Comparison of ENCODE assay signal across 15 cellular contexts in the genomic region with DNA sequence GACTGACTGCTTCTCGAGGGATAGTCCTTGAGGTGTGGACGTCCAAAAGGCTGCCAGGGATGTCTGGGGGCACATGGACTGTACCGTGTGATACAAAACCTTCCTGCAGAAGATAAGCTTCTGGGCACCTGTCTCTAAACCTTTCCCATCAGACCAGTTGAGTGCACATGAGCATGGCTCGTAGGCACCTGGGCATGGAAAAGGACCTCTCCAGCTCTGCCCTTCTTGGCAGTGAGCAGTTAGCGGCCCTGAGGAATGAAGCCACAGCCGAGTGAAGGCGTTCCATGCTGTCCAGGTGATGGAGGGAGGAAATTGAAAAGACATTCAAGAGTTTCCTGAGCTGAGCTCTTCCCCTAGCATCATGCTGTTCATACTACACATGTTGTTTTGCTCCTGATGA.
DNase-seq lines count a peak whose midpoint lies in the region; ATAC-seq and TF ChIP-seq lines count a peak whose summit lies in the region.
"Had no signal": no experiment of that assay in that cellular context is flagged by ENCODE, and none has a peak within 500 bp of the region (broad histone marks: within the 10 kb centered on the region; RNA-seq: fewer than 3 reads in every experiment).

No MANE protein-coding gene starts in this region.

- H3K27me3 ChIP-seq in Karpas-422 (ENCODE audit: low read length) = no peaks in the 10 kb centered on the region

- H3K4me3 Mint-ChIP-seq in osteocyte (ENCODE audit: unreplicated experiment) = no peak overlapping the region
- H3K4me3 Mint-ChIP-seq: CD4-positive, CD25-positive, alpha-beta regulatory T cell; CD8-positive, alpha-beta memory T cell had no signal

- no peak overlapping the region for H2AFZ ChIP-seq in Karpas-422 (ENCODE audit: low read length)
- H2AFZ ChIP-seq: GM23248 had no signal

- ATAC-seq in stimulated activated naive CD8-positive, alpha-beta T cell treated with anti-CD3 and anti-CD28 coated beads, Interleukin-15, Interleukin-2, amounts not matched to agents 100 U/mL and 50 U/mL, for 24 hours = no peak

- peak; percentile 87 for DNase-seq in DMS79 (lab: John Stamatoyannopoulos, UW)
- DNase-seq in DMS79 treated with DMSO at 0.1 percent for 48 hours (lab: John Stamatoyannopoulos, UW) = peak; percentile 92
- peak; percentile 22 for DNase-seq in NCI-H510A treated with DMSO at 0.1 percent for 48 hours (lab: John Stamatoyannopoulos, UW)
- DNase-seq in osteocyte (ENCODE audit: extremely low spot score, unreplicated experiment) = peak; percentile 73
- DNase-seq in stimulated activated naive CD8-positive, alpha-beta T cell treated with anti-CD3 and anti-CD28 coated beads, Interleukin-15, Interleukin-2, amounts not matched to agents 100 U/mL and 50 U/mL, for 24 hours = no peak
- no peak for DNase-seq in Karpas-422
- DNase-seq in NCI-H446 treated with DMSO at 0.1 percent for 48 hours (lab: John Stamatoyannopoulos, UW) = no peak
- DNase-seq: C1 segment of cervical spinal cord; CD4-positive, CD25-positive, alpha-beta regulatory T cell; CD8-positive, alpha-beta memory T cell; DMS 273 treated with DMSO at 0.1 percent for 48 hours; DND-41; GM23248; H7; HCEC 1CT had no signal

- TF ChIP-seq CTCF in osteocyte (IDR thresholded peaks at IDR 0.05) = no peak

- H3K9me3 Mint-ChIP-seq in osteocyte (ENCODE audit: unreplicated experiment) = no peaks in the 10 kb centered on the region

- no peak overlapping the region for H3K4me2 ChIP-seq in Karpas-422 (ENCODE audit: low read depth, low read length, poor library complexity, severe bottlenecking)

- H3K9me2 ChIP-seq in Karpas-422 (replicated peaks; ENCODE audit: insufficient read depth, low read length) = no peaks in the 10 kb centered on the region

- H3K4me3 ChIP-seq in Karpas-422 (ENCODE audit: low read length) = no peak overlapping the region
- H3K4me3 ChIP-seq: GM23248 had no signal

- H3K36me3 Mint-ChIP-seq in osteocyte (ENCODE audit: unreplicated experiment) = no peaks in the 10 kb centered on the region
- H3K36me3 Mint-ChIP-seq: CD4-positive, CD25-positive, alpha-beta regulatory T cell; CD8-positive, alpha-beta memory T cell had no signal

- H3K27ac ChIP-seq in Karpas-422 (ENCODE audit: low read length) = no peak overlapping the region
- H3K27ac ChIP-seq: GM23248 had no signal

- H3K27ac Mint-ChIP-seq in osteocyte (ENCODE audit: unreplicated experiment) = no peak overlapping the region

- H3K36me3 ChIP-seq in Karpas-422 (ENCODE audit: insufficient read depth, low read length) = no peaks in the 10 kb centered on the region

- no peaks in the 10 kb centered on the region for H4K20me1 ChIP-seq in Karpas-422 (ENCODE audit: insufficient read depth, low read depth, low read length)

- H3K9ac ChIP-seq in Karpas-422 (ENCODE audit: low read length) = no peak overlapping the region
- H3K9ac ChIP-seq: GM23248 had no signal

- H3K4me1 ChIP-seq in Karpas-422 (ENCODE audit: low read length) = no peaks in the 10 kb centered on the region

- no peaks in the 10 kb centered on the region for H3K4me1 Mint-ChIP-seq in osteocyte (ENCODE audit: unreplicated experiment)
- H3K4me1 Mint-ChIP-seq: CD4-positive, CD25-positive, alpha-beta regulatory T cell; CD8-positive, alpha-beta memory T cell had no signal

- H3K27me3 Mint-ChIP-seq in osteocyte (ENCODE audit: unreplicated experiment) = no peaks in the 10 kb centered on the region
- H3K27me3 Mint-ChIP-seq: CD4-positive, CD25-positive, alpha-beta regulatory T cell had no signal

- no peaks in the 10 kb centered on the region for H3K79me2 ChIP-seq in Karpas-422 (ENCODE audit: low read length)

- H3K9me3 ChIP-seq in Karpas-422 (ENCODE audit: low read length) = no peaks in the 10 kb centered on the region

Comparison
In these comparisons a context has a peak if more than half of its experiments do, and no peak if none do; other contexts are left out.
1. DNase-seq: peak in DMS79 (single experiment), DMS79 treated with DMSO at 0.1 percent for 48 hours (single experiment), NCI-H510A treated with DMSO at 0.1 percent for 48 hours (single experiment) and osteocyte (single experiment); none in stimulated activated naive CD8-positive, alpha-beta T cell treated with anti-CD3 and anti-CD28 coated beads, Interleukin-15, Interleukin-2, amounts not matched to agents 100 U/mL and 50 U/mL, for 24 hours (single experiment), Karpas-422 (single experiment) and NCI-H446 treated with DMSO at 0.1 percent for 48 hours (single experiment).